Comparison of ENCODE assay signal across 2 cellular contexts in the genomic region with DNA sequence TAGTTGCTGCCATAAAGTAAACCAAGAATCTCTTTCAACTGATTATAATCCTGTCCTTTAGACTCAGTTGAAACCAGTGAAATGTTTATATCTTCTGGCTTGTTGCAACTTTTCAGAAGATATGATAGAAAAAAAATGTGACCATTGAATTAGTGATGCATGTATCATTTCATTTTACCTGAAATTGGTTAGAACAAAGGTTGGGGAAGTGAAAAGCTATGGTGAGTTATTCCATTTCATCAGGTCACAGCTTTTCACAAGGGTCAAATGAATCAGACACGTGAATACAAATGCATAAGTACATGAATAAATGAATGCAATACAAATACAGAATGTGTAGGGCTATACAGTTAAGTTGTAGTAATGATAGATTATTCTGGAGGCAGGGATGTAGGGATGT.
TF ChIP-seq lines count a peak whose summit lies in the region.

No MANE protein-coding gene starts in this region.

TF ChIP-seq in A549, 52 proteins besides CTCF, POLR2A, EP300 and RAD21:
- no peak for TF ChIP-seq FOSL2 (IDR thresholded peaks at IDR 0.05)
- TF ChIP-seq FOSL2 (CRISPR knock-in tag; IDR thresholded peaks at IDR 0.05) = no peak
- TF ChIP-seq, protein P1, sequence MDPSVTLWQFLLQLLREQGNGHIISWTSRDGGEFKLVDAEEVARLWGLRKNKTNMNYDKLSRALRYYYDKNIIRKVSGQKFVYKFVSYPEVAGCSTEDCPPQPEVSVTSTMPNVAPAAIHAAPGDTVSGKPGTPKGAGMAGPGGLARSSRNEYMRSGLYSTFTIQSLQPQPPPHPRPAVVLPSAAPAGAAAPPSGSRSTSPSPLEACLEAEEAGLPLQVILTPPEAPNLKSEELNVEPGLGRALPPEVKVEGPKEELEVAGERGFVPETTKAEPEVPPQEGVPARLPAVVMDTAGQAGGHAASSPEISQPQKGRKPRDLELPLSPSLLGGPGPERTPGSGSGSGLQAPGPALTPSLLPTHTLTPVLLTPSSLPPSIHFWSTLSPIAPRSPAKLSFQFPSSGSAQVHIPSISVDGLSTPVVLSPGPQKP (IDR thresholded peaks at IDR 0.05; ENCODE audit: low read depth, low read length) = no peak
- TF ChIP-seq FOSB (CRISPR knock-in tag; IDR thresholded peaks at IDR 0.05) = no peak
TF ChIP-seq in A549: peak in this region for 0.

TF ChIP-seq in GM12878, 131 proteins besides CTCF, POLR2A, EP300 and RAD21:
- no peak for TF ChIP-seq SMAD5 (IDR thresholded peaks at IDR 0.05; ENCODE audit: low read depth)
- peak; percentile 95 for TF ChIP-seq ZNF24 (IDR thresholded peaks at IDR 0.05)
